16 cellular contexts compared by ENCODE assay signal in the genomic region with DNA sequence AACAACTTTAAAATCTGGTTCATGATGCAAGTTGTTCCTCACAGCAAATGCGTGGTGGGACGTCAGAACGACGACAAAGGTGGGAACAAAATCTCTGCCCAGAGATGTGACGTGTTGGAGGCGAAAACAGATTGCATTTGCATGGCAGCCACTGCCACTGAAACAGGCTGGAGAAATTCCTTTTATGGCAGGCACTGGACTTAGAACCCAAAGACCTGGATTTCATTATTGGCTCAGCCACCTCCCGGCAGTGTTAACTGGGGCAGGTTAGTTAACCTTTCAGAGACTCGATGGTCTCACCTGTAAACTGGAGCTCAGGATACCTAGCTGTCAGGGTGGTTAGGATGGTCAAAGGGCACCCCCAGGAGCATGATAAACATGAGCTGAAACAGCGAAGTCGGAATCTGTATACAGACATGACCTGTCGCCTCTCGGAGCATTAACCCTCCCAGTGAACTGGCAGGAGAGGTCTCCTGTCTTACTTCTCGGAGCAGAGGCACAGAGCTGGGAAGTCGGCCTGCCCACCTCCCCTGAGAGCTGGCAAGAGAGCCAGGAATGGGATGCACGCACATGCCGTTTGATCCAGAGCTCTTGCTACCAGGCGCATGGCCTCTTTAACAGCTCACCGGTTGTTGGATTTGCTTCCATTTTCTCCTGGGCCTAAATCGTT. TPM values are rescaled to one million over a fixed set of nuclear protein-coding genes. Genes with fewer than 3 reads are reported as not detected.
DNase-seq lines count a peak whose midpoint lies in the region; ATAC-seq, FAIRE-seq and TF ChIP-seq lines count a peak whose summit lies in the region.
"Had no signal": no experiment of that assay in that cellular context is flagged by ENCODE, and none has a peak within 500 bp of the region (broad histone marks: within the 10 kb centered on the region; RNA-seq: fewer than 3 reads in every experiment).

No MANE protein-coding gene starts in this region.

- peak overlapping the region; percentile 78 for H3K9ac ChIP-seq in keratinocyte (ENCODE audit: control insufficient read depth, extremely low read depth, insufficient read depth, low read length)

- H3K27ac ChIP-seq in breast epithelium (peak overlapping the region; percentile 98), keratinocyte (ENCODE audit: control insufficient read depth, insufficient read depth, low read length) (peak overlapping the region; percentile 92), upper lobe of left lung (peak overlapping the region; percentile 10 to 56 (median 34))

- H3K36me3 ChIP-seq in breast epithelium = no peaks in the 10 kb centered on the region
- no peaks in the 10 kb centered on the region for H3K36me3 ChIP-seq in keratinocyte (ENCODE audit: control insufficient read depth in 2 of 2, extremely low read depth in 1 of 2, insufficient read depth in 2 of 2, low read length in 2 of 2)
- H3K36me3 ChIP-seq in upper lobe of left lung = no peaks in the 10 kb centered on the region

- no peak overlapping the region for H3K27ac Mint-ChIP-seq in MCF 10A (ENCODE audit: low read depth, unreplicated experiment)
- H3K27ac Mint-ChIP-seq in progenitor cell of endocrine pancreas = peak overlapping the region; percentile 87
- H3K27ac Mint-ChIP-seq in activated T-cell treated with anti-CD3 and anti-CD28 coated beads, Interleukin-2, amount 50 U/mL, for 24 hours = no peak overlapping the region
- H3K27ac Mint-ChIP-seq: stimulated activated memory B cell treated with anti-CD40 and anti-IgM and Interleukin-4, amounts not matched to agents 10 μg/mL and 1 μg/mL and 100 μg/mL, for 72 hours had no signal

- H3K4me3 Mint-ChIP-seq in MCF 10A (ENCODE audit: unreplicated experiment) (no peak overlapping the region), progenitor cell of endocrine pancreas (ENCODE audit: low read depth) (no peak overlapping the region)
- H3K4me3 Mint-ChIP-seq in activated T-cell treated with anti-CD3 and anti-CD28 coated beads, Interleukin-2, amount 50 U/mL, for 24 hours = no peak overlapping the region
- H3K4me3 Mint-ChIP-seq: stimulated activated memory B cell treated with anti-CD40 and anti-IgM and Interleukin-4, amounts not matched to agents 10 μg/mL and 1 μg/mL and 100 μg/mL, for 72 hours had no signal

- H3K27me3 Mint-ChIP-seq in MCF 10A (ENCODE audit: insufficient read depth, unreplicated experiment) (no peaks in the 10 kb centered on the region), progenitor cell of endocrine pancreas (peaks cover 7% of the 10 kb centered on the region)
- no peaks in the 10 kb centered on the region for H3K27me3 Mint-ChIP-seq in activated T-cell treated with anti-CD3 and anti-CD28 coated beads, Interleukin-2, amount 50 U/mL, for 24 hours
- H3K27me3 Mint-ChIP-seq: stimulated activated memory B cell treated with anti-CD40 and anti-IgM and Interleukin-4, amounts not matched to agents 10 μg/mL and 1 μg/mL and 100 μg/mL, for 72 hours had no signal

- CTCF ChIA-PET in MCF 10A (lab: Yijun Ruan, JAX) = interaction anchor here (0.6 to 2.0 kb wide), 9 partner anchors 9 to 978 kb away, joined by 3 to 6 read pairs (median 4); no protein-coding TSS in a partner anchor

- intact Hi-C loops in breast epithelium (cut with DNase I; ENCODE audit: low total_unique reads) (loop anchor here (10.0 kb wide), 1 partner anchor 67 kb away; no protein-coding TSS in a partner anchor), MCF 10A (cut with micrococcal nuclease) (no loop called here)

- H3K9me3 Mint-ChIP-seq in MCF 10A (ENCODE audit: unreplicated experiment) (no peaks in the 10 kb centered on the region), progenitor cell of endocrine pancreas (ENCODE audit: low read depth) (no peaks in the 10 kb centered on the region)
- no peaks in the 10 kb centered on the region for H3K9me3 Mint-ChIP-seq in activated T-cell treated with anti-CD3 and anti-CD28 coated beads, Interleukin-2, amount 50 U/mL, for 24 hours
- H3K9me3 Mint-ChIP-seq: stimulated activated memory B cell treated with anti-CD40 and anti-IgM and Interleukin-4, amounts not matched to agents 10 μg/mL and 1 μg/mL and 100 μg/mL, for 72 hours had no signal

- FAIRE-seq in keratinocyte (lab: Jason Lieb, UNC) (peak; percentile 46), H54 (lab: Jason Lieb, UNC) (no peak)

- no peak for TF ChIP-seq EP300 in upper lobe of left lung (IDR thresholded peaks at IDR 0.05)

- TF ChIP-seq CTCF in breast epithelium (IDR thresholded peaks at IDR 0.05) (no peak), MCF 10A (IDR thresholded peaks at IDR 0.05; ENCODE audit: unreplicated experiment) (no peak), keratinocyte (optimal IDR thresholded peaks at IDR 0.05 in 1 of 3, IDR thresholded peaks at IDR 0.05 in 1 of 3, conservative IDR thresholded peaks at IDR 0.05 in 1 of 3; ENCODE audit: extremely low read depth in 1 of 3, insufficient read depth in 2 of 3, low read length in 3 of 3) (no peak), progenitor cell of endocrine pancreas (IDR thresholded peaks at IDR 0.05; ENCODE audit: unreplicated experiment) (no peak), upper lobe of left lung (IDR thresholded peaks at IDR 0.05) (no peak)

- POLR2A ChIA-PET in MCF 10A (lab: Yijun Ruan, JAX) = interaction anchor here (0.6 to 19.7 kb wide), 11 partner anchors 15 to 1340 kb away, joined by 3 to 467 read pairs (median 11); partner anchors contain the start of genes IRF2BP2 and TARBP1

- H3K79me2 ChIP-seq in keratinocyte (ENCODE audit: control insufficient read depth, insufficient read depth, low read length) = no peaks in the 10 kb centered on the region

- TF ChIP-seq POLR2A in breast epithelium (IDR thresholded peaks at IDR 0.05) (no peak), upper lobe of left lung (IDR thresholded peaks at IDR 0.05) (no peak), H54 (IDR thresholded peaks at IDR 0.05; ENCODE audit: low read depth, low read length) (no peak)

- peak overlapping the region; percentile 69 for H3K4me2 ChIP-seq in keratinocyte (ENCODE audit: control insufficient read depth, extremely low read depth, insufficient read depth, low read depth, low read length)

- no peaks in the 10 kb centered on the region for H4K20me1 ChIP-seq in keratinocyte (ENCODE audit: control insufficient read depth, extremely low read depth, insufficient read depth, low read length)

- H3K27me3 ChIP-seq in breast epithelium (no peaks in the 10 kb centered on the region), keratinocyte (ENCODE audit: control insufficient read depth, extremely low read depth, insufficient read depth, low read length) (no peaks in the 10 kb centered on the region), upper lobe of left lung (no peaks in the 10 kb centered on the region)

- no peaks in the 10 kb centered on the region for H3K36me3 Mint-ChIP-seq in MCF 10A (ENCODE audit: insufficient read depth, unreplicated experiment)
- H3K36me3 Mint-ChIP-seq in progenitor cell of endocrine pancreas (ENCODE audit: insufficient read depth) = no peaks in the 10 kb centered on the region
- no peaks in the 10 kb centered on the region for H3K36me3 Mint-ChIP-seq in activated T-cell treated with anti-CD3 and anti-CD28 coated beads, Interleukin-2, amount 50 U/mL, for 24 hours (ENCODE audit: low read depth)
- H3K36me3 Mint-ChIP-seq: stimulated activated memory B cell treated with anti-CD40 and anti-IgM and Interleukin-4, amounts not matched to agents 10 μg/mL and 1 μg/mL and 100 μg/mL, for 72 hours had no signal

- H3K4me3 ChIP-seq in breast epithelium (no peak overlapping the region), keratinocyte (ENCODE audit: control insufficient read depth in 2 of 3, extremely low read depth in 1 of 3, insufficient read depth in 2 of 3, low read depth in 1 of 3, low read length in 3 of 3) (peak overlapping the region in 1 of 3 experiments; percentile 9), upper lobe of left lung (no peak overlapping the region)

- no peaks in the 10 kb centered on the region for H3K9me1 ChIP-seq in keratinocyte (ENCODE audit: control insufficient read depth, extremely low read depth, insufficient read depth, low read length)

- BruUV-seq in MCF 10A (replicated peaks; lab: Mats Ljungman, UMichigan) = no TSS peak

- H3K4me1 ChIP-seq in breast epithelium = peaks cover 3 to 52% of the 10 kb centered on the region in 2 donors
- peaks cover 78% of the 10 kb centered on the region for H3K4me1 ChIP-seq in keratinocyte (ENCODE audit: control insufficient read depth, extremely low read depth, insufficient read depth, low read length)
- H3K4me1 ChIP-seq in upper lobe of left lung = peaks cover 41 to 61% (median 41%) of the 10 kb centered on the region in 4 donors

- H3K9me3 ChIP-seq in breast epithelium (no peaks in the 10 kb centered on the region), keratinocyte (ENCODE audit: control insufficient read depth, low read depth, low read length) (no peaks in the 10 kb centered on the region), upper lobe of left lung (no peaks in the 10 kb centered on the region)

- no peak for DNase-seq in breast epithelium (ENCODE audit: low spot score in 2 of 2)
- DNase-seq in MCF 10A (ENCODE audit: unreplicated experiment) = no peak
- DNase-seq in keratinocyte (ENCODE audit: low read depth, low spot score) = no peak
- no peak for DNase-seq in progenitor cell of endocrine pancreas (ENCODE audit: low spot score, unreplicated experiment)
- no peak for DNase-seq in upper lobe of left lung
- no peak for DNase-seq in H54 (ENCODE audit: insufficient read length, low spot score)
- no peak for DNase-seq in activated T-cell treated with anti-CD3 and anti-CD28 coated beads, Interleukin-2, amount 50 U/mL, for 24 hours
- DNase-seq: 8988T; activated T-cell treated with anti-CD3 and anti-CD28 coated beads, Interleukin-2, amount 50 U/mL, for 1 hour; amygdala; effector memory CD4-positive, alpha-beta T cell; NCI-H446; stimulated activated CD4-positive, alpha-beta T cell treated with anti-CD3 and anti-CD28 coated beads, Interleukin-4, amount 100 ng/mL, for 24 hours; T-helper 1 cell had no signal

- H3K4me1 Mint-ChIP-seq in MCF 10A (ENCODE audit: insufficient read depth, unreplicated experiment) (peaks cover 34% of the 10 kb centered on the region), progenitor cell of endocrine pancreas (ENCODE audit: low read depth) (peaks cover 29% of the 10 kb centered on the region)
- H3K4me1 Mint-ChIP-seq in activated T-cell treated with anti-CD3 and anti-CD28 coated beads, Interleukin-2, amount 50 U/mL, for 24 hours (ENCODE audit: low read depth) = peaks cover 3% of the 10 kb centered on the region

- no peak for ATAC-seq in upper lobe of left lung (ENCODE audit: low FRiP score in 2 of 2)
- no peak for ATAC-seq in SK-N-SH treated with all-trans-retinoic acid at 6 μM for 48 hours
- ATAC-seq: stimulated activated memory B cell treated with anti-CD40 and anti-IgM and Interleukin-4, amounts not matched to agents 10 μg/mL and 1 μg/mL and 100 μg/mL, for 72 hours had no signal

- peak overlapping the region; percentile 35 for H2AFZ ChIP-seq in keratinocyte (ENCODE audit: control insufficient read depth, low read length)

- 88 to 91% methylated on average over 17 to 19 of the region's 19 CpGs for WGBS in upper lobe of left lung, 2 donors

- dilution Hi-C loops in keratinocyte (cut with MboI; ENCODE audit: extremely low pct_ligation_motif_present, low sequenced_read_pairs) = no loop called here

RNA-seq across cellular contexts. Expression of gene TARBP1, which starts 59.2 kb away (rescaled TPM):
- 10 to 100 TPM; 12.3 to 39.2 (median 32.1) TPM for total RNA-seq in breast epithelium
- 45.5 and 52.5 TPM in 2 replicates for total RNA-seq in MCF 10A (2022)
- polyA plus RNA-seq in keratinocyte = 18.4 to 28.7 TPM (median 23.6 TPM) in 3 replicates
- polyA plus RNA-seq in keratinocyte (2011; ENCODE audit: low read depth) = 9.5 TPM
- 11.2 and 26.8 TPM in 2 replicates for polyA plus RNA-seq in keratinocyte (2011; cell fraction: cytosol; rRNA removed)
- 70.3 and 70.5 TPM in 2 replicates for polyA plus RNA-seq in keratinocyte (2011; cell fraction: nucleus; rRNA removed)
- polyA plus RNA-seq in keratinocyte (2012; ENCODE audit: low replicate concordance) = 10.5 and 11.1 TPM in 2 replicates
- polyA minus RNA-seq in keratinocyte = 6.8 to 25.2 TPM (median 15.0 TPM) in 3 replicates
- polyA minus RNA-seq in keratinocyte (2011; cell fraction: cytosol; rRNA and poly(A)+ RNA removed) = 8.2 TPM
- 11.1 and 25.7 TPM in 2 replicates for polyA minus RNA-seq in keratinocyte (2011; cell fraction: nucleus; rRNA and poly(A)+ RNA removed)
- total RNA-seq in progenitor cell of endocrine pancreas = 60.4 and 65.9 TPM in 2 replicates
- 10 to 100 TPM; 17.6 to 51.2 (median 25.8) TPM for total RNA-seq in upper lobe of left lung

Comparison
In these comparisons a context has a peak if more than half of its experiments do, and no peak if none do; other contexts are left out.
1. H3K27ac ChIP-seq: peak in every context shown above with its lines; median percentile 98 in breast epithelium; 92 in keratinocyte; 34 in upper lobe of left lung.